13 cellular contexts compared by ENCODE assay signal in genomic region chr16:9096416-9096952, GRCh38. TPM values are rescaled to one million over a fixed set of nuclear protein-coding genes. Genes with fewer than 3 reads are reported as not detected.
A peak's percentile ranks its signal among the peaks of the same experiment; 100 is the strongest.
DNase-seq lines count a peak whose midpoint lies in the region; ATAC-seq, FAIRE-seq and TF ChIP-seq lines count a peak whose summit lies in the region.
"Had no signal": no experiment of that assay in that cellular context is flagged by ENCODE, and none has a peak within 500 bp of the region (broad histone marks: within the 10 kb centered on the region; RNA-seq: fewer than 3 reads in every experiment).

No MANE protein-coding gene starts in this region.

- H3K27ac ChIP-seq in RWPE1 (no peak overlapping the region), endothelial cell of umbilical vein (ENCODE audit: insufficient read depth, low read depth, low read length) (no peak overlapping the region)
- H3K27ac ChIP-seq: VCaP had no signal

- peaks cover 13 to 23% of the 10 kb centered on the region in 2 experiments for H3K36me3 ChIP-seq in endothelial cell of umbilical vein (ENCODE audit: control insufficient read depth in 2 of 2, extremely low read depth in 1 of 2, insufficient read depth in 2 of 2, low read length in 2 of 2)

- H3K4me1 Mint-ChIP-seq in activated naive CD4-positive, alpha-beta T cell treated with anti-CD3 and anti-CD28 coated beads for 36 hours (ENCODE audit: low read depth), result peaks cover 73% of the 10 kb centered on the region
- peaks cover 86% of the 10 kb centered on the region for H3K4me1 Mint-ChIP-seq in stimulated activated naive CD8-positive, alpha-beta T cell treated with anti-CD3 and anti-CD28 coated beads, Interleukin-15, amount 100 ng/mL, for 72 hours

- H3K27ac Mint-ChIP-seq in activated naive CD4-positive, alpha-beta T cell treated with anti-CD3 and anti-CD28 coated beads for 36 hours, result peak overlapping the region; percentile 31
- no peak overlapping the region for H3K27ac Mint-ChIP-seq in activated naive CD4-positive, alpha-beta T cell treated with anti-CD3 and anti-CD28 coated beads, Interleukin-2, amount 50 U/mL, for 72 hours
- peak overlapping the region in 1 of 2 donors; percentile 42 for H3K27ac Mint-ChIP-seq in stimulated activated naive CD8-positive, alpha-beta T cell treated with anti-CD3 and anti-CD28 coated beads, Interleukin-15, amount 100 ng/mL, for 72 hours

- H3K4me1 ChIP-seq in endothelial cell of umbilical vein (ENCODE audit: control insufficient read depth, extremely low read depth, insufficient read depth, low read length), result peaks cover 35% of the 10 kb centered on the region

- H3K4me3 Mint-ChIP-seq in activated naive CD4-positive, alpha-beta T cell treated with anti-CD3 and anti-CD28 coated beads for 36 hours, result no peak overlapping the region
- peak overlapping the region; percentile 71 to 89 for H3K4me3 Mint-ChIP-seq in stimulated activated naive CD8-positive, alpha-beta T cell treated with anti-CD3 and anti-CD28 coated beads, Interleukin-15, amount 100 ng/mL, for 72 hours

- H3K79me2 ChIP-seq in endothelial cell of umbilical vein (ENCODE audit: control insufficient read depth, insufficient read depth, low read length), result peaks cover 100% of the 10 kb centered on the region

- H3K27me3 ChIP-seq in endothelial cell of umbilical vein (ENCODE audit: control insufficient read depth in 2 of 2, insufficient read depth in 2 of 2, low read length in 2 of 2), result no peaks in the 10 kb centered on the region
- H3K27me3 ChIP-seq: Peyer's patch had no signal

- H3K9me1 ChIP-seq in endothelial cell of umbilical vein (replicated peaks; ENCODE audit: control insufficient read depth, extremely low read depth, insufficient read depth, low read length), result no peaks in the 10 kb centered on the region

- peaks cover 35% of the 10 kb centered on the region for H4K20me1 ChIP-seq in endothelial cell of umbilical vein (replicated peaks; ENCODE audit: control insufficient read depth, extremely low read depth, insufficient read depth, low read length)

- POLR2A ChIA-PET in RWPE1 (lab: Yijun Ruan, JAX; ENCODE audit: low non-redundant PET), result no interaction called here
- POLR2A ChIA-PET in endothelial cell of umbilical vein (lab: Charles Lee), result interaction anchor here (0.7 kb wide), 1 partner anchor 1521 kb away, joined by 4 read pairs; no protein-coding TSS in a partner anchor

- no peaks in the 10 kb centered on the region for H3K9me3 Mint-ChIP-seq in activated naive CD4-positive, alpha-beta T cell treated with anti-CD3 and anti-CD28 coated beads for 36 hours
- no peaks in the 10 kb centered on the region for H3K9me3 Mint-ChIP-seq in activated naive CD4-positive, alpha-beta T cell treated with anti-CD3 and anti-CD28 coated beads, Interleukin-2, amount 50 U/mL, for 72 hours
- H3K9me3 Mint-ChIP-seq in stimulated activated naive CD8-positive, alpha-beta T cell treated with anti-CD3 and anti-CD28 coated beads, Interleukin-15, amount 100 ng/mL, for 72 hours, result no peaks in the 10 kb centered on the region

- TF ChIP-seq POLR2A in endothelial cell of umbilical vein (IDR thresholded peaks at IDR 0.05; ENCODE audit: low read depth, low read length), result no peak

- no peaks in the 10 kb centered on the region for H3K27me3 Mint-ChIP-seq in activated naive CD4-positive, alpha-beta T cell treated with anti-CD3 and anti-CD28 coated beads for 36 hours (ENCODE audit: low read depth)
- H3K27me3 Mint-ChIP-seq in stimulated activated naive CD8-positive, alpha-beta T cell treated with anti-CD3 and anti-CD28 coated beads, Interleukin-15, amount 100 ng/mL, for 72 hours, result no peaks in the 10 kb centered on the region
- H3K27me3 Mint-ChIP-seq: progenitor cell of endocrine pancreas had no signal

- no peak for ATAC-seq in activated naive CD4-positive, alpha-beta T cell treated with anti-CD3 and anti-CD28 coated beads, Interleukin-2, amount 50 U/mL, for 72 hours
- no peak for ATAC-seq in stimulated activated naive CD8-positive, alpha-beta T cell treated with anti-CD3 and anti-CD28 coated beads, Interleukin-15, amount 100 ng/mL, for 72 hours
- ATAC-seq: left ventricle myocardium superior had no signal

- no peak for FAIRE-seq in endothelial cell of umbilical vein (lab: Jason Lieb, UNC)

- peak overlapping the region; percentile 100 for H3K4me2 ChIP-seq in endothelial cell of umbilical vein (ENCODE audit: insufficient read depth, low read length)

- no peak overlapping the region for H3K4me3 ChIP-seq in endothelial cell of umbilical vein (replicated peaks in 1 of 3; ENCODE audit: insufficient read depth in 1 of 3, low read depth in 1 of 3, low read length in 3 of 3)
- H3K4me3 ChIP-seq: Peyer's patch had no signal

- H3K9ac ChIP-seq in endothelial cell of umbilical vein (replicated peaks; ENCODE audit: extremely low read depth, insufficient read depth, low read length), result no peak overlapping the region

- H3K36me3 Mint-ChIP-seq in activated naive CD4-positive, alpha-beta T cell treated with anti-CD3 and anti-CD28 coated beads for 36 hours (ENCODE audit: low read depth), result peaks cover 67% of the 10 kb centered on the region
- peaks cover 45 to 82% of the 10 kb centered on the region in 2 donors for H3K36me3 Mint-ChIP-seq in activated naive CD4-positive, alpha-beta T cell treated with anti-CD3 and anti-CD28 coated beads, Interleukin-2, amount 50 U/mL, for 72 hours

- TF ChIP-seq CTCF in RWPE1 (conservative IDR thresholded peaks at IDR 0.05; ENCODE audit: low read depth) (no peak), endothelial cell of umbilical vein (IDR thresholded peaks at IDR 0.05; ENCODE audit: extremely low read depth in 1 of 2, insufficient read depth in 1 of 2, low read depth in 1 of 2, low read length in 2 of 2) (no peak)

- H3K9me3 ChIP-seq in endothelial cell of umbilical vein (replicated peaks; ENCODE audit: control insufficient read depth, insufficient read depth, low read length), result no peaks in the 10 kb centered on the region
- H3K9me3 ChIP-seq: Peyer's patch had no signal

- no peak overlapping the region for H2AFZ ChIP-seq in endothelial cell of umbilical vein (ENCODE audit: low read depth, low read length)

- no peak for DNase-seq in activated naive CD4-positive, alpha-beta T cell treated with anti-CD3 and anti-CD28 coated beads for 36 hours
- no peak for DNase-seq in activated naive CD4-positive, alpha-beta T cell treated with anti-CD3 and anti-CD28 coated beads, Interleukin-2, amount 50 U/mL, for 72 hours (ENCODE audit: low spot score in 2 of 2)
- DNase-seq in RWPE1 (ENCODE audit: low spot score) (peak; percentile 29), endothelial cell of umbilical vein (ENCODE audit: low read depth, low spot score) (no peak), HuH-7 (ENCODE audit: low spot score) (no peak), SW 1271 (lab: John Stamatoyannopoulos, UW) (no peak), glomerular visceral epithelial cell (ENCODE audit: extremely low spot score) (no peak)
- no peak for DNase-seq in stimulated activated naive CD8-positive, alpha-beta T cell treated with anti-CD3 and anti-CD28 coated beads, Interleukin-15, amount 100 ng/mL, for 72 hours
- DNase-seq: left ventricle myocardium superior; Peyer's patch; stimulated activated CD4-positive, alpha-beta T cell treated with anti-CD3 and anti-CD28 coated beads, Interleukin-4, amount 100 ng/mL, for 4 hours had no signal

- BruUV-seq in endothelial cell of umbilical vein (replicated peaks; lab: Mats Ljungman, UMichigan), result no TSS peak

- dilution Hi-C loops in endothelial cell of umbilical vein (cut with MboI; ENCODE audit: extremely low pct_ligation_motif_present, low sequenced_read_pairs), result no loop called here

- CTCF ChIA-PET in activated naive CD4-positive, alpha-beta T cell treated with anti-CD3 and anti-CD28 coated beads for 36 hours (lab: Charles Lee), result no interaction called here
- CTCF ChIA-PET in RWPE1 (lab: Yijun Ruan, JAX) (no interaction called here), endothelial cell of umbilical vein (lab: Charles Lee) (interaction anchor here (1.0 to 2.5 kb wide), 2 partner anchors 13 to 88 kb away, joined by 3 to 7 read pairs; no protein-coding TSS in a partner anchor)

- intact Hi-C loops in activated naive CD4-positive, alpha-beta T cell treated with anti-CD3 and anti-CD28 coated beads for 36 hours (cut with micrococcal nuclease), result no loop called here
- intact Hi-C loops in endothelial cell of umbilical vein (cut with micrococcal nuclease), result no loop called here

TF ChIP-seq in endothelial cell of umbilical vein, 7 proteins besides CTCF, POLR2A, EP300 and RAD21:
- TF ChIP-seq JUN (IDR thresholded peaks at IDR 0.05; ENCODE audit: borderline replicate concordance, insufficient read depth, insufficient read length, low read depth) (no peak), POLR2AphosphoS5 (IDR thresholded peaks at IDR 0.05; ENCODE audit: insufficient read depth, low read depth, low read length) (no peak), GATA2 (IDR thresholded peaks at IDR 0.05; ENCODE audit: insufficient read depth, insufficient read length, low read depth, low read length) (no peak), MYC (IDR thresholded peaks at IDR 0.05; ENCODE audit: low read depth, low read length) (no peak), EZH2 (IDR thresholded peaks at IDR 0.05; ENCODE audit: borderline replicate concordance, low read depth, low read length, severe bottlenecking) (no peak), FOS (IDR thresholded peaks at IDR 0.05; ENCODE audit: borderline replicate concordance, insufficient read depth, low read length) (no peak)
- TF ChIP-seq, protein P1, sequence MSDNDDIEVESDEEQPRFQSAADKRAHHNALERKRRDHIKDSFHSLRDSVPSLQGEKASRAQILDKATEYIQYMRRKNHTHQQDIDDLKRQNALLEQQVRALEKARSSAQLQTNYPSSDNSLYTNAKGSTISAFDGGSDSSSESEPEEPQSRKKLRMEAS (IDR thresholded peaks at IDR 0.05; ENCODE audit: insufficient read depth, insufficient read length), result no peak

RNA-seq across cellular contexts. Expression of gene HAPSTR1, which starts 5.0 kb away (rescaled TPM):
- total RNA-seq in activated naive CD4-positive, alpha-beta T cell treated with anti-CD3 and anti-CD28 coated beads for 36 hours, result 10 to 100 TPM; 41.2 to 42.6 TPM
- total RNA-seq in activated naive CD4-positive, alpha-beta T cell treated with anti-CD3 and anti-CD28 coated beads, Interleukin-2, amount 50 U/mL, for 72 hours, result 10 to 100 TPM; 48.9 to 52.7 TPM
- total RNA-seq in endothelial cell of umbilical vein, result 60.1 and 63.7 TPM in 2 replicates
- polyA plus RNA-seq in endothelial cell of umbilical vein, result 11.6 and 15.7 TPM in 2 replicates
- polyA plus RNA-seq in endothelial cell of umbilical vein (2011; cell fraction: cytosol; rRNA removed), result 15.9 and 18.5 TPM in 2 replicates
- 20.5 and 27.5 TPM in 2 replicates for polyA plus RNA-seq in endothelial cell of umbilical vein (2011; cell fraction: nucleus; rRNA removed)
- 25.2 and 32.3 TPM in 2 replicates for polyA plus RNA-seq in endothelial cell of umbilical vein (2012)
- 43.8 and 48.6 TPM in 2 replicates for polyA minus RNA-seq in endothelial cell of umbilical vein
- polyA minus RNA-seq in endothelial cell of umbilical vein (2011; cell fraction: cytosol; rRNA and poly(A)+ RNA removed), result 28.6 TPM
- polyA minus RNA-seq in endothelial cell of umbilical vein (2011; cell fraction: nucleus; rRNA and poly(A)+ RNA removed), result 28.1 and 40.5 TPM in 2 replicates
